28 cellular contexts compared by ENCODE assay signal in genomic region chr12:62001424-62001823, GRCh38.
"Had no signal": no experiment of that assay in that cellular context is flagged by ENCODE, and none has a peak within 500 bp of the region (broad histone marks: within the 10 kb centered on the region; RNA-seq: fewer than 3 reads in every experiment).

No MANE protein-coding gene starts in this region.

- H3K4me3 ChIP-seq: stomach, suprapubic skin, testis, thoracic aorta, thyroid gland, tibial artery, tibial nerve, transverse colon, upper lobe of right lung, uterus, vagina had no signal

- H3K27me3 Mint-ChIP-seq: type B pancreatic cell had no signal

- H3K4me1 Mint-ChIP-seq: stimulated activated effector memory CD8-positive, alpha-beta T cell treated with anti-CD3 and anti-CD28 coated beads, Interleukin-12 subunit alpha, Interleukin-12 subunit beta, amount 100 ng/mL, for 72 hours; stimulated activated memory B cell treated with anti-CD40 and anti-IgM and Interleukin-4, amounts not matched to agents 10 μg/mL and 1 μg/mL and 100 μg/mL, for 72 hours; stimulated activated naive CD8-positive, alpha-beta T cell treated with anti-CD3 and anti-CD28 coated beads, Interleukin-15, amount 100 ng/mL, for 72 hours had no signal

- H3K36me3 ChIP-seq: stomach, suprapubic skin, thoracic aorta, thyroid gland, tibial artery, tibial nerve, transverse colon, upper lobe of right lung, uterus, vagina had no signal

- H3K27me3 ChIP-seq: stomach, suprapubic skin, testis, thyroid gland, tibial artery, tibial nerve, transverse colon, upper lobe of right lung, uterus, vagina had no signal

- H3K4me1 ChIP-seq: suprapubic skin, testis, thyroid gland, tibial artery, tibial nerve, transverse colon, upper lobe of right lung, uterus, vagina had no signal

- H3K9me3 Mint-ChIP-seq: stimulated activated memory B cell treated with anti-CD40 and anti-IgM and Interleukin-4, amounts not matched to agents 10 μg/mL and 1 μg/mL and 100 μg/mL, for 72 hours; stimulated activated naive B cell treated with anti-CD40 and anti-IgM and Interleukin-4, amounts not matched to agents 10 μg/mL and 1 μg/mL and 100 μg/mL, for 72 hours; stimulated activated naive CD8-positive, alpha-beta T cell treated with anti-CD3 and anti-CD28 coated beads, Interleukin-15, amount 100 ng/mL, for 72 hours; stimulated activated naive CD8-positive, alpha-beta T cell treated with anti-CD3 and anti-CD28 coated beads, Interleukin-15, Interleukin-2, amounts not matched to agents 100 ng/mL and 50 ng/mL, for 24 hours; type B pancreatic cell had no signal

- FAIRE-seq: urothelium cell line had no signal

- H3K9me3 ChIP-seq: stomach, suprapubic skin, testis, thoracic aorta, thyroid gland, tibial artery, tibial nerve, transverse colon, upper lobe of right lung, uterus, vagina had no signal

- H3K27ac ChIP-seq: stomach, suprapubic skin, testis, thoracic aorta, thyroid gland, tibial artery, tibial nerve, transverse colon, upper lobe of right lung, uterus, vagina had no signal

- H3K27ac Mint-ChIP-seq: stimulated activated effector memory CD8-positive, alpha-beta T cell treated with anti-CD3 and anti-CD28 coated beads, Interleukin-12 subunit alpha, Interleukin-12 subunit beta, amount 100 ng/mL, for 72 hours; stimulated activated memory B cell treated with anti-CD40 and anti-IgM and Interleukin-4, amounts not matched to agents 10 μg/mL and 1 μg/mL and 100 μg/mL, for 72 hours; stimulated activated naive B cell treated with anti-CD40 and anti-IgM and Interleukin-4, amounts not matched to agents 10 μg/mL and 1 μg/mL and 100 μg/mL, for 72 hours; stimulated activated naive CD8-positive, alpha-beta T cell treated with anti-CD3 and anti-CD28 coated beads, Interleukin-15, amount 100 ng/mL, for 72 hours; stimulated activated naive CD8-positive, alpha-beta T cell treated with anti-CD3 and anti-CD28 coated beads, Interleukin-15, Interleukin-2, amounts not matched to agents 100 ng/mL and 50 ng/mL, for 24 hours; type B pancreatic cell had no signal

- ATAC-seq: stimulated activated effector memory CD8-positive, alpha-beta T cell treated with anti-CD3 and anti-CD28 coated beads, Interleukin-12 subunit alpha, Interleukin-12 subunit beta, amount 100 ng/mL, for 72 hours; stimulated activated memory B cell treated with anti-CD40 and anti-IgM and Interleukin-4, amounts not matched to agents 10 μg/mL and 1 μg/mL and 100 μg/mL, for 72 hours; stimulated activated naive B cell treated with anti-CD40 and anti-IgM and Interleukin-4, amounts not matched to agents 10 μg/mL and 1 μg/mL and 100 μg/mL, for 72 hours; stimulated activated naive CD8-positive, alpha-beta T cell treated with anti-CD3 and anti-CD28 coated beads, Interleukin-15, amount 100 ng/mL, for 72 hours; stimulated activated naive CD8-positive, alpha-beta T cell treated with anti-CD3 and anti-CD28 coated beads, Interleukin-15, Interleukin-2, amounts not matched to agents 100 U/mL and 50 U/mL, for 24 hours; upper lobe of right lung had no signal

- H3K36me3 Mint-ChIP-seq: stimulated activated effector memory CD8-positive, alpha-beta T cell treated with anti-CD3 and anti-CD28 coated beads, Interleukin-12 subunit alpha, Interleukin-12 subunit beta, amount 100 ng/mL, for 72 hours; stimulated activated memory B cell treated with anti-CD40 and anti-IgM and Interleukin-4, amounts not matched to agents 10 μg/mL and 1 μg/mL and 100 μg/mL, for 72 hours; stimulated activated naive B cell treated with anti-CD40 and anti-IgM and Interleukin-4, amounts not matched to agents 10 μg/mL and 1 μg/mL and 100 μg/mL, for 72 hours; type B pancreatic cell had no signal

- DNase-seq: stimulated activated CD4-positive, alpha-beta T cell treated with anti-CD3 and anti-CD28 coated beads, Interleukin-2, amount 100 ng/mL, for 48 hours; stimulated activated CD4-positive, alpha-beta T cell treated with anti-CD3 and anti-CD28 coated beads, Interleukin-4, amount 100 ng/mL, for 1 hour; stimulated activated CD4-positive, alpha-beta T cell treated with anti-CD3 and anti-CD28 coated beads, Interleukin-4, amount 100 ng/mL, for 24 hours; stimulated activated CD4-positive, alpha-beta T cell treated with anti-CD3 and anti-CD28 coated beads, Interleukin-4, amount 100 ng/mL, for 4 hours; stimulated activated CD8-positive, alpha-beta memory T cell treated with anti-CD3 and anti-CD28 coated beads, Interleukin-4, amount 100 ng/mL, for 48 hours; stimulated activated naive B cell treated with anti-CD40 and anti-IgM and Interleukin-4, amounts not matched to agents 10 μg/mL and 1 μg/mL and 100 μg/mL, for 72 hours; stimulated activated naive CD4-positive, alpha-beta T cell; stimulated activated naive CD4-positive, alpha-beta T cell treated with Interleukin-2 at 50 U/mL for 16 hours; stimulated activated naive CD8-positive, alpha-beta T cell treated with anti-CD3 and anti-CD28 coated beads, Interleukin-15, amount 100 ng/mL, for 72 hours; stimulated activated naive CD8-positive, alpha-beta T cell treated with anti-CD3 and anti-CD28 coated beads, Interleukin-15, Interleukin-2, amounts not matched to agents 100 U/mL and 50 U/mL, for 24 hours; stomach; substantia nigra; testis; thyroid gland; tibial artery; transverse colon; trophoblast cell; upper lobe of right lung; uterus had no signal

- H3K4me3 Mint-ChIP-seq: stimulated activated effector memory CD8-positive, alpha-beta T cell treated with anti-CD3 and anti-CD28 coated beads, Interleukin-12 subunit alpha, Interleukin-12 subunit beta, amount 100 ng/mL, for 72 hours; stimulated activated memory B cell treated with anti-CD40 and anti-IgM and Interleukin-4, amounts not matched to agents 10 μg/mL and 1 μg/mL and 100 μg/mL, for 72 hours; stimulated activated naive B cell treated with anti-CD40 and anti-IgM and Interleukin-4, amounts not matched to agents 10 μg/mL and 1 μg/mL and 100 μg/mL, for 72 hours; stimulated activated naive CD8-positive, alpha-beta T cell treated with anti-CD3 and anti-CD28 coated beads, Interleukin-15, amount 100 ng/mL, for 72 hours; stimulated activated naive CD8-positive, alpha-beta T cell treated with anti-CD3 and anti-CD28 coated beads, Interleukin-15, Interleukin-2, amounts not matched to agents 100 ng/mL and 50 ng/mL, for 24 hours; type B pancreatic cell had no signal
